Comparison of ENCODE assay signal across 8 cellular contexts in genomic region chr6:26172496-26172958, GRCh38.
DNase-seq lines count a peak whose midpoint lies in the region; ATAC-seq and TF ChIP-seq lines count a peak whose summit lies in the region.

No MANE protein-coding gene starts in this region.

- TF ChIP-seq CTCF in OCI-LY7 (conservative IDR thresholded peaks at IDR 0.05; ENCODE audit: low read length) (0 out of 2 replicates have a peak, but pooled peaks have one; percentile 22), mammary epithelial cell (conservative IDR thresholded peaks at IDR 0.05 in 1 of 2, IDR thresholded peaks at IDR 0.05 in 1 of 2; ENCODE audit: extremely low read depth in 1 of 2, insufficient read depth in 1 of 2, low read depth in 1 of 2, low read length in 2 of 2) (no peak), kidney epithelial cell (IDR thresholded peaks at IDR 0.05; ENCODE audit: insufficient read depth, low read length, poor library complexity, severe bottlenecking) (no peak)

- H3K9ac ChIP-seq in mammary epithelial cell (ENCODE audit: insufficient read depth, low read length), result peak overlapping the region; percentile 82

- dilution Hi-C loops in mammary epithelial cell (cut with HindIII; ENCODE audit: low sequenced_read_pairs), result no loop called here

- peak overlapping the region; percentile 74 for H3K4me3 ChIP-seq in OCI-LY7 (ENCODE audit: low read depth, low read length, poor library complexity, severe bottlenecking)
- H3K4me3 ChIP-seq in mammary epithelial cell (replicated peaks in 1 of 3; ENCODE audit: insufficient read depth in 1 of 3, low read depth in 2 of 3, low read length in 3 of 3), result peak overlapping the region; percentile 48 to 61 (median 54)
- H3K4me3 ChIP-seq in kidney epithelial cell (ENCODE audit: low read depth, low read length), result peak overlapping the region; percentile 41

- H3K79me2 ChIP-seq in OCI-LY7 (ENCODE audit: insufficient read depth, low read depth, low read length) (peaks cover 60% of the 10 kb centered on the region; the same call in 1 of the 2 replicates), mammary epithelial cell (ENCODE audit: insufficient read depth, low read length) (peaks cover 3% of the 10 kb centered on the region)

- H3K4me1 ChIP-seq in OCI-LY7 (ENCODE audit: insufficient read depth, low read length, poor library complexity, severe bottlenecking) (peaks cover 51% of the 10 kb centered on the region), mammary epithelial cell (ENCODE audit: insufficient read depth, low read length) (peaks cover 3% of the 10 kb centered on the region)

- no peaks in the 10 kb centered on the region for H3K9me2 ChIP-seq in OCI-LY7 (ENCODE audit: insufficient read depth, low read length)

- no peaks in the 10 kb centered on the region for H4K20me1 ChIP-seq in OCI-LY7 (ENCODE audit: insufficient read depth, low read length)
- no peaks in the 10 kb centered on the region for H4K20me1 ChIP-seq in mammary epithelial cell (ENCODE audit: insufficient read depth, low read length)

- peak overlapping the region; percentile 2; the same call in 1 of the 2 replicates for H2AFZ ChIP-seq in OCI-LY7 (ENCODE audit: low read length)
- H2AFZ ChIP-seq in mammary epithelial cell (ENCODE audit: low read depth, low read length), result peak overlapping the region; percentile 71

- BruUV-seq in OCI-LY7 (replicated peaks; lab: Mats Ljungman, UMichigan) (TSS peak; percentile 74), mammary epithelial cell (replicated peaks; lab: Mats Ljungman, UMichigan) (TSS peak; percentile 58)

- H3K4me2 ChIP-seq in OCI-LY7 (ENCODE audit: low read length) (peak overlapping the region; percentile 93), mammary epithelial cell (ENCODE audit: insufficient read depth, low read depth, low read length) (peak overlapping the region; percentile 81)

- H3K27ac ChIP-seq in OCI-LY7 (ENCODE audit: low read depth, low read length, poor library complexity, severe bottlenecking) (peak overlapping the region; percentile 94), mammary epithelial cell (ENCODE audit: insufficient read depth, low read depth, low read length) (peak overlapping the region; percentile 81)

- POLR2A ChIA-PET in OCI-LY7 (lab: Charles Lee), result interaction anchor here (0.7 to 3.1 kb wide), 18 partner anchors 9 to 961 kb away, joined by 3 to 57 read pairs (median 6); a partner anchor contains a TSS

- no peak for DNase-seq in activated CD4-positive, CD25-positive, alpha-beta regulatory T cell treated with anti-CD3 and anti-CD28 coated beads, Interleukin-2, amount 50 U/mL, for 72 hours
- peak; percentile 65 for DNase-seq in OCI-LY7 (ENCODE audit: low spot score)
- DNase-seq in mammary epithelial cell, result peak; percentile 46
- no peak for DNase-seq in kidney epithelial cell (ENCODE audit: low read depth)
- DNase-seq in stimulated activated naive B cell treated with anti-CD40 and anti-IgM and Interleukin-4, amounts not matched to agents 10 μg/mL and 1 μg/mL and 100 μg/mL, for 72 hours, result peak; percentile 46

- peaks cover 4 to 11% of the 10 kb centered on the region in 2 donors for H3K36me3 Mint-ChIP-seq in stimulated activated naive B cell treated with anti-CD40 and anti-IgM and Interleukin-4, amounts not matched to agents 10 μg/mL and 1 μg/mL and 100 μg/mL, for 72 hours

- intact Hi-C loops in OCI-LY7 (cut with micrococcal nuclease; ENCODE audit: unreplicated experiment) (no loop called here), mammary epithelial cell (cut with micrococcal nuclease) (loop anchor here (1.0 to 10.0 kb wide), 2 partner anchors 13 to 242 kb away; no protein-coding TSS in a partner anchor)

- peaks cover 30 to 48% of the 10 kb centered on the region in 2 donors for H3K4me1 Mint-ChIP-seq in stimulated activated naive B cell treated with anti-CD40 and anti-IgM and Interleukin-4, amounts not matched to agents 10 μg/mL and 1 μg/mL and 100 μg/mL, for 72 hours

- H3K27me3 Mint-ChIP-seq in stimulated activated naive B cell treated with anti-CD40 and anti-IgM and Interleukin-4, amounts not matched to agents 10 μg/mL and 1 μg/mL and 100 μg/mL, for 72 hours, result no peaks in the 10 kb centered on the region

- no peaks in the 10 kb centered on the region for H3K36me3 ChIP-seq in OCI-LY7 (ENCODE audit: insufficient read depth, low read length)
- no peaks in the 10 kb centered on the region for H3K36me3 ChIP-seq in mammary epithelial cell (ENCODE audit: insufficient read depth, low read length)
- H3K36me3 ChIP-seq in kidney epithelial cell (ENCODE audit: control insufficient read depth, insufficient read depth, low read length), result no peaks in the 10 kb centered on the region

- no peaks in the 10 kb centered on the region for H3K9me3 Mint-ChIP-seq in stimulated activated naive B cell treated with anti-CD40 and anti-IgM and Interleukin-4, amounts not matched to agents 10 μg/mL and 1 μg/mL and 100 μg/mL, for 72 hours

- no peaks in the 10 kb centered on the region for H3K27me3 ChIP-seq in mammary epithelial cell (ENCODE audit: insufficient read depth, low read length)
- H3K27me3 ChIP-seq in kidney epithelial cell (ENCODE audit: control insufficient read depth, insufficient read depth, low read length), result no peaks in the 10 kb centered on the region

- 41% methylated on average over 12 of the region's 14 CpGs for WGBS in mammary epithelial cell (ENCODE audit: low coverage, missing lambda C conversion rate)

- CTCF ChIA-PET in OCI-LY7 (lab: Charles Lee; ENCODE audit: unreplicated experiment), result no interaction called here
- CTCF ChIA-PET in mammary epithelial cell (lab: Charles Lee; ENCODE audit: low non-redundant PET), result no interaction called here

- H3K9me3 ChIP-seq in OCI-LY7 (ENCODE audit: low read length), result no peaks in the 10 kb centered on the region
- H3K9me3 ChIP-seq in mammary epithelial cell (replicated peaks; ENCODE audit: insufficient read depth, low read length), result no peaks in the 10 kb centered on the region

- in situ Hi-C loops in mammary epithelial cell (cut with MboI; ENCODE audit: low sequenced_read_pairs in 2 of 2), result loop anchor here in 1 of 2 donors (25.0 kb wide), 1 partner anchor 965 kb away; a partner anchor contains a TSS

- H3K4me3 Mint-ChIP-seq in stimulated activated naive B cell treated with anti-CD40 and anti-IgM and Interleukin-4, amounts not matched to agents 10 μg/mL and 1 μg/mL and 100 μg/mL, for 72 hours, result peak overlapping the region; percentile 87 to 94

- peak overlapping the region; percentile 99 for H3K27ac Mint-ChIP-seq in stimulated activated naive B cell treated with anti-CD40 and anti-IgM and Interleukin-4, amounts not matched to agents 10 μg/mL and 1 μg/mL and 100 μg/mL, for 72 hours

- ATAC-seq in activated CD4-positive, CD25-positive, alpha-beta regulatory T cell treated with anti-CD3 and anti-CD28 coated beads, Interleukin-2, amount 50 U/mL, for 24 hours, result peak; percentile 59 to 62
- ATAC-seq in HG02885 (IDR thresholded peaks at IDR 0.05; ENCODE audit: poor library complexity, unreplicated experiment) (peak; percentile 13), GM19463 (IDR thresholded peaks at IDR 0.05; ENCODE audit: unreplicated experiment) (no peak)
- ATAC-seq in stimulated activated naive B cell treated with anti-CD40 and anti-IgM and Interleukin-4, amounts not matched to agents 10 μg/mL and 1 μg/mL and 100 μg/mL, for 72 hours (replicated peaks), result peak; percentile 55

Comparison
In these comparisons a context has a peak if more than half of its experiments do, and no peak if none do; other contexts are left out.
1. DNase-seq: peak in OCI-LY7 (single experiment), mammary epithelial cell (single experiment) and stimulated activated naive B cell treated with anti-CD40 and anti-IgM and Interleukin-4, amounts not matched to agents 10 μg/mL and 1 μg/mL and 100 μg/mL, for 72 hours (single experiment); none in activated CD4-positive, CD25-positive, alpha-beta regulatory T cell treated with anti-CD3 and anti-CD28 coated beads, Interleukin-2, amount 50 U/mL, for 72 hours (single experiment) and kidney epithelial cell (single experiment).
2. Peak in every context shown above with its lines, with median percentiles within 50 percentile points of each other: H3K4me3 ChIP-seq.